14 cellular contexts compared by ENCODE assay signal in the genomic region with DNA sequence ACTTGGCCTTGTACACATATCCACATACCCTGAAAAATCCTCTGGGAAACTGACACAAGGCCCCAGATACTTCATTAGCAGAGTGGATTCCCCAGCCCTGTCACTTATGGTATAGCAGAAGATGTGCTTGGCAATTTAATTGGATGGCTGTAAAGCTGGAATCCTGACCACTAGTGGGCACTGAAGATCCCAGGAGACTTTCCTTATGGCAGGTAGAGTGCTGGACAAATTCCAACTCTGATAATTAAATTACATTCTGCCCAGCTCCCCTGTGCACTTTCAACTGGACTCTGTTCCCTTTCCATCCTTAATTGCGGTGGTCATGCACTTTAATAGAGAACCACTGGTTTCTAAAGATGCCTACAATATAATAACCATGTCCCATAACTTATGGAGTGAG.
DNase-seq lines count a peak whose midpoint lies in the region; ATAC-seq and TF ChIP-seq lines count a peak whose summit lies in the region.
"Had no signal": no experiment of that assay in that cellular context is flagged by ENCODE, and none has a peak within 500 bp of the region (broad histone marks: within the 10 kb centered on the region; RNA-seq: fewer than 3 reads in every experiment).

No MANE protein-coding gene starts in this region.

- H3K27me3 Mint-ChIP-seq in WTC11 (ENCODE audit: low read depth) = no peaks in the 10 kb centered on the region

- H3K4me3 ChIP-seq in HL-60 (replicated peaks; ENCODE audit: insufficient read depth, low read length) (no peak overlapping the region), foreskin fibroblast (ENCODE audit: low read depth in 1 of 2, low read length in 2 of 2) (no peak overlapping the region)

- CTCF ChIA-PET in WTC11 (lab: Charles Lee) = interaction anchor here (0.6 kb wide), 1 partner anchor 39 kb away, joined by 3 read pairs; no protein-coding TSS in a partner anchor

- POLR2A ChIA-PET in WTC11 (lab: Charles Lee) = no interaction called here

- ATAC-seq in WTC11 (peak; percentile 85), left lobe of liver (peak; percentile 33), HG03378 (IDR thresholded peaks at IDR 0.05; ENCODE audit: unreplicated experiment) (no peak), GM21367 (IDR thresholded peaks at IDR 0.05; ENCODE audit: unreplicated experiment) (no peak)
- ATAC-seq: CD8-positive, alpha-beta T cell; left ventricle myocardium superior had no signal

- TF ChIP-seq CTCF in HL-60 (IDR thresholded peaks at IDR 0.05; ENCODE audit: insufficient read depth, low read length) = peak; percentile 12
- TF ChIP-seq CTCF in WTC11 (IDR thresholded peaks at IDR 0.05) = peak; percentile 31; the same call in 1 of the 2 replicates
- TF ChIP-seq CTCF in foreskin fibroblast (IDR thresholded peaks at IDR 0.05; ENCODE audit: low read depth, low read length) = no peak

- H3K4me3 Mint-ChIP-seq in WTC11 = no peak overlapping the region
- H3K4me3 Mint-ChIP-seq: CD8-positive, alpha-beta T cell had no signal

- DNase-seq in DMS53 treated with DMSO at 0.1 percent for 48 hours (lab: John Stamatoyannopoulos, UW; ENCODE audit: unreplicated experiment) (peak; percentile 22), HL-60 (ENCODE audit: low read depth in 1 of 2, low spot score in 1 of 2) (no peak), WTC11 (ENCODE audit: low spot score) (peak; percentile 16), left lobe of liver (ENCODE audit: low spot score) (no peak), foreskin fibroblast (no peak), Ammon's horn (ENCODE audit: low spot score) (no peak)
- DNase-seq: activated CD4-positive, CD25-positive, alpha-beta regulatory T cell; activated T-cell treated with anti-CD3 and anti-CD28 coated beads, Interleukin-2, amount 50 U/mL, for 48 hours; CD8-positive, alpha-beta T cell; effector CD4-positive, alpha-beta T cell; glutamatergic neuron; left ventricle myocardium superior had no signal

- H3K4me1 Mint-ChIP-seq in WTC11 = no peaks in the 10 kb centered on the region

- H3K27me3 ChIP-seq in HL-60 (ENCODE audit: insufficient read depth, poor library complexity, severe bottlenecking) = no peaks in the 10 kb centered on the region

- no peak overlapping the region for H3K27ac ChIP-seq in HL-60 (replicated peaks)

- H3K36me3 Mint-ChIP-seq in WTC11 = no peaks in the 10 kb centered on the region
- H3K36me3 Mint-ChIP-seq: CD8-positive, alpha-beta T cell had no signal

- H3K27ac Mint-ChIP-seq in WTC11 = no peak overlapping the region
- H3K27ac Mint-ChIP-seq: CD8-positive, alpha-beta T cell had no signal

- H3K9me3 Mint-ChIP-seq in WTC11 = peaks cover 3% of the 10 kb centered on the region; the same call in 1 of the 2 replicates
- H3K9me3 Mint-ChIP-seq: CD8-positive, alpha-beta T cell had no signal

TF ChIP-seq in WTC11, 78 proteins besides CTCF, POLR2A, EP300 and RAD21:
- no peak for TF ChIP-seq CREB1 (CRISPR knock-in tag; IDR thresholded peaks at IDR 0.05)
- TF ChIP-seq EMX1 (CRISPR knock-in tag; IDR thresholded peaks at IDR 0.05) = no peak
- no peak for TF ChIP-seq GRHL2 (CRISPR knock-in tag; IDR thresholded peaks at IDR 0.05; ENCODE audit: insufficient replicate concordance, severe bottlenecking)
- no peak for TF ChIP-seq JAZF1 (CRISPR knock-in tag; IDR thresholded peaks at IDR 0.05)
- no peak for TF ChIP-seq ZNF396 (CRISPR knock-in tag; IDR thresholded peaks at IDR 0.05; ENCODE audit: borderline replicate concordance)
- no peak for TF ChIP-seq SP1 (CRISPR knock-in tag; conservative IDR thresholded peaks at IDR 0.05)
- TF ChIP-seq ZNF219 (CRISPR knock-in tag; IDR thresholded peaks at IDR 0.05; ENCODE audit: borderline replicate concordance) = no peak

Comparison
In these comparisons a context has a peak if more than half of its experiments do, and no peak if none do; other contexts are left out.
1. DNase-seq: peak in DMS53 treated with DMSO at 0.1 percent for 48 hours (single experiment) and WTC11 (single experiment); none in HL-60 (0 of 2), left lobe of liver (single experiment), foreskin fibroblast (0 of 2) and Ammon's horn (single experiment).
2. ATAC-seq: peak in WTC11 (single experiment) and left lobe of liver (single experiment); none in HG03378 (single experiment) and GM21367 (single experiment).